ENCODE assay signal across 24 cellular contexts in genomic region chr3:114480442-114480841, GRCh38.
DNase-seq lines count a peak whose midpoint lies in the region; ATAC-seq and TF ChIP-seq lines count a peak whose summit lies in the region.
"Had no signal": no experiment of that assay in that cellular context is flagged by ENCODE, and none has a peak within 500 bp of the region (broad histone marks: within the 10 kb centered on the region; RNA-seq: fewer than 3 reads in every experiment).

No MANE protein-coding gene starts in this region.

- TF ChIP-seq CTCF in fibroblast of mammary gland (conservative IDR thresholded peaks at IDR 0.05; ENCODE audit: control insufficient read depth, insufficient read depth, low read depth, low read length), result no peak
- no peak for TF ChIP-seq CTCF in right lobe of liver (IDR thresholded peaks at IDR 0.05)
- no peak for TF ChIP-seq CTCF in foreskin keratinocyte (conservative IDR thresholded peaks at IDR 0.05)
- no peak for TF ChIP-seq CTCF in MM.1S (IDR thresholded peaks at IDR 0.05; ENCODE audit: low read length)

- H3K4me1 ChIP-seq in right lobe of liver (peaks cover 0 to 8% (median under 1%) of the 10 kb centered on the region in 4 donors), foreskin keratinocyte (no peaks in the 10 kb centered on the region), MM.1S (ENCODE audit: low read length) (no peaks in the 10 kb centered on the region)

- H3K9me3 ChIP-seq in right lobe of liver, result no peaks in the 10 kb centered on the region
- H3K9me3 ChIP-seq in MM.1S (replicated peaks; ENCODE audit: insufficient read depth, low read length), result no peaks in the 10 kb centered on the region
- H3K9me3 ChIP-seq: MG63, tibial artery had no signal

- DNase-seq in GM04503 (ENCODE audit: low read depth), result peak; percentile 1
- peak; percentile 32 for DNase-seq in LHCN-M2 (ENCODE audit: low read depth)
- DNase-seq in fibroblast of mammary gland (ENCODE audit: low read depth), result peak; percentile 81
- no peak for DNase-seq in right lobe of liver
- DNase-seq in foreskin keratinocyte, result no peak
- no peak for DNase-seq in MM.1S
- DNase-seq: activated CD4-positive, alpha-beta T cell treated with anti-CD3 and anti-CD28 coated beads, Interleukin-2, amount 50 U/mL, for 4 hours; activated CD8-positive, alpha-beta memory T cell treated with anti-CD3 and anti-CD28 coated beads, Interleukin-2, amount 50 U/mL, for 4 hours; activated effector memory CD4-positive, alpha-beta T cell treated with Interleukin-2 at 50 U/mL for 16 hours; activated naive CD8-positive, alpha-beta T cell treated with anti-CD3 and anti-CD28 coated beads, Interleukin-2, amount 50 U/mL, for 24 hours; COR-L47; DND-41; kidney glomerular epithelial cell; mesendoderm; MG63; NCI-H526; retina; RPMI8226; stimulated activated naive CD8-positive, alpha-beta T cell treated with anti-CD3 and anti-CD28 coated beads, Interleukin-15, amount 100 ng/mL, for 72 hours; T1000; tibial artery had no signal

- H3K9me2 ChIP-seq in MM.1S (replicated peaks; ENCODE audit: insufficient read depth, low read length), result no peaks in the 10 kb centered on the region

- H3F3A ChIP-seq in MM.1S (ENCODE audit: insufficient read depth, low read length), result no peaks in the 10 kb centered on the region

- TF ChIP-seq POLR2A in right lobe of liver (IDR thresholded peaks at IDR 0.05), result no peak

- no peak overlapping the region for H3K4me2 ChIP-seq in MM.1S (ENCODE audit: low read depth, low read length)
- H3K4me2 ChIP-seq: GM23338 had no signal

- no peak overlapping the region for H3K27ac ChIP-seq in right lobe of liver
- no peak overlapping the region for H3K27ac ChIP-seq in foreskin keratinocyte
- H3K27ac ChIP-seq in MM.1S (ENCODE audit: low read length), result no peak overlapping the region
- H3K27ac ChIP-seq: tibial artery had no signal

- no peaks in the 10 kb centered on the region for H3K36me3 ChIP-seq in right lobe of liver
- no peaks in the 10 kb centered on the region for H3K36me3 ChIP-seq in MM.1S (replicated peaks; ENCODE audit: insufficient read depth, low read length)
- H3K36me3 ChIP-seq: MG63, tibial artery had no signal

- no peaks in the 10 kb centered on the region for H3K27me3 ChIP-seq in right lobe of liver
- no peaks in the 10 kb centered on the region for H3K27me3 ChIP-seq in foreskin keratinocyte
- H3K27me3 ChIP-seq in MM.1S (replicated peaks; ENCODE audit: insufficient read depth, low read length), result no peaks in the 10 kb centered on the region
- H3K27me3 ChIP-seq: MG63, tibial artery had no signal

- H2AFZ ChIP-seq in MM.1S (ENCODE audit: low read length), result no peak overlapping the region

- H3K79me2 ChIP-seq in MM.1S (ENCODE audit: low read length), result no peaks in the 10 kb centered on the region

- intact Hi-C loops in right lobe of liver (cut with DNase I), result no loop called here

- H4K20me1 ChIP-seq in MM.1S (ENCODE audit: insufficient read depth, low read length), result no peaks in the 10 kb centered on the region

- ATAC-seq in right lobe of liver (peak; percentile 53 to 85 (median 82)), foreskin keratinocyte (no peak), HG02610 (IDR thresholded peaks at IDR 0.05; ENCODE audit: unreplicated experiment) (no peak)
- ATAC-seq: activated naive CD8-positive, alpha-beta T cell treated with anti-CD3 and anti-CD28 coated beads, Interleukin-2, amount 50 U/mL, for 24 hours; GM23338; WTC11 had no signal

- H3K4me3 ChIP-seq in fibroblast of mammary gland (ENCODE audit: control insufficient read depth, low read depth, low read length) (no peak overlapping the region), right lobe of liver (no peak overlapping the region), MM.1S (ENCODE audit: low read length) (no peak overlapping the region)
- H3K4me3 ChIP-seq: GM23338, MG63, tibial artery had no signal

- no peak overlapping the region for H3K9ac ChIP-seq in MM.1S (ENCODE audit: low read length)

- WGBS in right lobe of liver (ENCODE audit: insufficient coverage, low coverage, low lambda C conversion rate, missing lambda C conversion rate), result 47% methylated on average over 3 of the region's 3 CpGs

Comparison
In these comparisons a context has a peak if more than half of its experiments do, and no peak if none do; other contexts are left out.
1. DNase-seq: peak in GM04503 (single experiment), LHCN-M2 (single experiment) and fibroblast of mammary gland (single experiment); none in right lobe of liver (0 of 3), foreskin keratinocyte (0 of 2) and MM.1S (single experiment).
2. ATAC-seq: peak in right lobe of liver (4 of 4); none in foreskin keratinocyte (single experiment) and HG02610 (single experiment).